9 cellular contexts compared by ENCODE assay signal in genomic region chr1:6208723-6209660, GRCh38. TPM values are rescaled to one million over a fixed set of nuclear protein-coding genes. Genes with fewer than 3 reads are reported as not detected.
DNase-seq lines count a peak whose midpoint lies in the region; ATAC-seq and TF ChIP-seq lines count a peak whose summit lies in the region.
"Had no signal": no experiment of that assay in that cellular context is flagged by ENCODE, and none has a peak within 500 bp of the region (broad histone marks: within the 10 kb centered on the region; RNA-seq: fewer than 3 reads in every experiment).

No MANE protein-coding gene starts in this region.

- TF ChIP-seq EP300 in suprapubic skin (IDR thresholded peaks at IDR 0.05): no peak

- no peak for TF ChIP-seq POLR2A in suprapubic skin (IDR thresholded peaks at IDR 0.05)

- DNase-seq in GM19238 (ENCODE audit: insufficient read length, low spot score) (peak; percentile 51), chondrocyte (ENCODE audit: low spot score) (no peak), lower lobe of right lung (peak; percentile 65), suprapubic skin (ENCODE audit: low spot score in 2 of 2) (no peak), AML-193 (lab: John Stamatoyannopoulos, UW) (no peak)

- peak overlapping the region; percentile 63 for H3K4me2 ChIP-seq in OCI-LY1 (ENCODE audit: low read length)

- H3K9me2 ChIP-seq in OCI-LY1 (ENCODE audit: low read depth, low read length): no peaks in the 10 kb centered on the region

- no peaks in the 10 kb centered on the region for H3K79me2 ChIP-seq in OCI-LY1 (ENCODE audit: insufficient read depth, low read length)

- no peaks in the 10 kb centered on the region for H3K9me3 ChIP-seq in OCI-LY1 (ENCODE audit: low read length)
- no peaks in the 10 kb centered on the region for H3K9me3 ChIP-seq in lower lobe of right lung
- H3K9me3 ChIP-seq in suprapubic skin: no peaks in the 10 kb centered on the region

- peak overlapping the region; percentile 70 for H3K4me3 Mint-ChIP-seq in chondrocyte (ENCODE audit: unreplicated experiment)

- peaks cover 6% of the 10 kb centered on the region; the same call in 1 of the 2 replicates for H3K27me3 ChIP-seq in OCI-LY1 (ENCODE audit: insufficient read depth, low read length)
- peaks cover 24% of the 10 kb centered on the region for H3K27me3 ChIP-seq in lower lobe of right lung (ENCODE audit: low read depth)
- H3K27me3 ChIP-seq in suprapubic skin: peaks cover 32% of the 10 kb centered on the region

- intact Hi-C loops in lower lobe of right lung (cut with DNase I): no loop called here

- no peaks in the 10 kb centered on the region for H3K9me3 Mint-ChIP-seq in chondrocyte (ENCODE audit: low read depth)

- ATAC-seq in lower lobe of right lung (peak; percentile 51 to 58), GM18502 (IDR thresholded peaks at IDR 0.05; ENCODE audit: poor library complexity, unreplicated experiment) (no peak), esophagus mucosa (no peak)

- WGBS in suprapubic skin: 7% methylated on average over 3 of the region's 99 CpGs

- peaks cover 3% of the 10 kb centered on the region for H3K36me3 Mint-ChIP-seq in chondrocyte (ENCODE audit: low read depth)

- no peaks in the 10 kb centered on the region for H4K20me1 ChIP-seq in OCI-LY1 (ENCODE audit: insufficient read depth, low read length)

- H3K36me3 ChIP-seq in OCI-LY1 (ENCODE audit: insufficient read depth, low read length) (no peaks in the 10 kb centered on the region), lower lobe of right lung (no peaks in the 10 kb centered on the region), suprapubic skin (no peaks in the 10 kb centered on the region)

- no peak overlapping the region for H2AFZ ChIP-seq in OCI-LY1 (ENCODE audit: low read length)

- no peaks in the 10 kb centered on the region for H3F3A ChIP-seq in OCI-LY1 (ENCODE audit: insufficient read depth, low read length)

- no peak overlapping the region for H3K9ac ChIP-seq in OCI-LY1 (ENCODE audit: low read length)

- H3K27me3 Mint-ChIP-seq in chondrocyte (ENCODE audit: low read depth): no peaks in the 10 kb centered on the region

- H3K4me3 ChIP-seq in OCI-LY1 (ENCODE audit: low read depth, low read length, poor library complexity, severe bottlenecking): peak overlapping the region; percentile 47
- H3K4me3 ChIP-seq in lower lobe of right lung: peak overlapping the region; percentile 56
- H3K4me3 ChIP-seq in suprapubic skin: peak overlapping the region; percentile 51

- no peak overlapping the region for H3K27ac Mint-ChIP-seq in chondrocyte (ENCODE audit: unreplicated experiment)

- TF ChIP-seq CTCF in OCI-LY1 (IDR thresholded peaks at IDR 0.05; ENCODE audit: low read length) (peak; percentile 33), chondrocyte (IDR thresholded peaks at IDR 0.05) (peak; percentile 76), lower lobe of right lung (IDR thresholded peaks at IDR 0.05) (peak; percentile 46), suprapubic skin (IDR thresholded peaks at IDR 0.05) (peak; percentile 38 to 76)

- no peak overlapping the region for H3K27ac ChIP-seq in OCI-LY1 (ENCODE audit: low read depth, low read length, poor library complexity, severe bottlenecking)
- H3K27ac ChIP-seq in lower lobe of right lung: no peak overlapping the region
- H3K27ac ChIP-seq in suprapubic skin: no peak overlapping the region
- H3K27ac ChIP-seq: VCaP had no signal

- H3K4me1 ChIP-seq in OCI-LY1 (ENCODE audit: insufficient read depth, low read length, severe bottlenecking) (peaks cover 19% of the 10 kb centered on the region), lower lobe of right lung (peaks cover 37% of the 10 kb centered on the region), suprapubic skin (peaks cover 43% of the 10 kb centered on the region)

- H3K4me1 Mint-ChIP-seq in chondrocyte (ENCODE audit: low read depth): peaks cover 26% of the 10 kb centered on the region

RNA-seq across cellular contexts. Expression of gene RNF207, which starts 3.1 kb away (rescaled TPM):
- total RNA-seq in chondrocyte (15.6 to 19.9 TPM (median 17.9 TPM) in 3 replicates), lower lobe of right lung (14.0 TPM), suprapubic skin (1 to 10 TPM; 4.6 to 9.8 (median 9.5) TPM), esophagus mucosa (10.8 TPM)

RNA-seq across cellular contexts. Expression of gene RPL22, which starts 9.6 kb away (rescaled TPM):
- total RNA-seq in chondrocyte: 208 to 243 TPM (median 220 TPM) in 3 replicates
- 317 TPM for total RNA-seq in lower lobe of right lung
- 100 to 1,000 TPM; 152 to 206 (median 171) TPM for total RNA-seq in suprapubic skin
- 439 TPM for total RNA-seq in esophagus mucosa

RNA-seq across cellular contexts. Expression of gene ICMT, which starts 26.8 kb away (rescaled TPM):
- 72.7 to 94.2 TPM (median 73.1 TPM) in 3 replicates for total RNA-seq in chondrocyte
- total RNA-seq in lower lobe of right lung: 49.0 TPM
- 10 to 100 TPM; 20.2 to 65.0 (median 58.1) TPM for total RNA-seq in suprapubic skin
- 40.3 TPM for total RNA-seq in esophagus mucosa

RNA-seq across cellular contexts. Expression of gene CHD5, which starts 28.9 kb away (rescaled TPM):
- total RNA-seq in chondrocyte (0.23 to 1.0 TPM (median 0.42 TPM) in 3 replicates), lower lobe of right lung (0.56 TPM), suprapubic skin (under 1 TPM in 3 of 4 donors, not detected in 1; 0.04 to 0.36 (median 0.13) TPM), esophagus mucosa (0.04 TPM)

RNA-seq across cellular contexts. Expression of gene HES3, which starts 35.0 kb away (rescaled TPM):
- total RNA-seq in chondrocyte (not detected in 3 replicates), lower lobe of right lung (not detected), suprapubic skin (not detected), esophagus mucosa (not detected)

Comparison
In these comparisons a context has a peak if more than half of its experiments do, and no peak if none do; other contexts are left out.
1. DNase-seq: peak in GM19238 (single experiment) and lower lobe of right lung (single experiment); none in chondrocyte (single experiment), suprapubic skin (0 of 2) and AML-193 (0 of 2).
2. ATAC-seq: peak in lower lobe of right lung (2 of 2); none in GM18502 (single experiment) and esophagus mucosa (single experiment).
3. Peak in every context shown above with its lines, with median percentiles within 50 percentile points of each other: H3K4me3 ChIP-seq and CTCF ChIP-seq.